Comparison of ENCODE assay signal across 8 cellular contexts in the genomic region with DNA sequence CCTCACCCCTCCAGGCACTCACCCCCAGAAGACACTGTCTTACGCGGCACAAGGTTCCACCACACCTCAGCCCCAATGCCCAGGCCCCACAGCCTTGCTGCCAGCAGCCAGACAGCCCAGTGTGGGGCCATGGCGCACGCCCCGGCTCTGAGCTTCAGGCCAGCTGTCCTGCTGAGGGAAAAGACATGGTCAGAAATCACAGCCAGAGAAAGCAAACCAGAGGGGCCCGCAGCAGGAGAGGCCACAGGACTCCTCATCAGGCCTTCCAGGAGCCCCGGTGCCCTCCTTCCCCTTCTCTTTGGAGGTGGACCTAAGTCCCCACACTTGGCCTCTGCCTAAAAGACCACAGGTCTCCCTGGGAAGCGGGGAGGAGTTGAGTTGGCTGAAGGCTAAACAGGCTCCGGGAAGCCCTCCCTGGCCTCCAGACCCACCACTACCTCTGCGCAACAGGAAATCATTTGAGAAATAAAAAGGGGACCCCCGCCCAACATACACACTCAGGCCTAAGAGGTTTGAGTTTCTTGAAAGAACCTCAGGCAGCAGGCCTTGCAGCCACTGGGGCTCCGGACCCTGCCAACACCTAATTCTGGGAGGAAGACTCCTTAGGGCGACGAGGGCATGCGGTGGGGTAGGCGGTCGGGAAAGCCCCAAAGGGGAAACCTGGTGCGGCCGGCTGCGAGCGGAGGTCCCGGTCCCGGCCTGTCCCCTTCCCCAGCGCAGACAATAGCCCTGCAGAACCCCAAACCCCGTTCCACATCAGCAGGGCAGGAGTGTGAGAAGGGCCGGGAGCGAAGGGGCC. TPM values are rescaled to one million over a fixed set of nuclear protein-coding genes. Genes with fewer than 3 reads are reported as not detected.
DNase-seq lines count a peak whose midpoint lies in the region; ATAC-seq and TF ChIP-seq lines count a peak whose summit lies in the region.

No MANE protein-coding gene starts in this region.

- in situ Hi-C loops in GM13976 (cut with MboI; ENCODE audit: low sequenced_read_pairs, unreplicated experiment), result no loop called here

- H3K36me3 Mint-ChIP-seq in activated naive CD4-positive, alpha-beta T cell treated with anti-CD3 and anti-CD28 coated beads, Interleukin-2, amount 50 U/mL, for 24 hours, result no peaks in the 10 kb centered on the region

- intact Hi-C loops in spleen (cut with DNase I; ENCODE audit: low total_unique reads), result no loop called here

- peak overlapping the region; percentile 81 for H3K4me3 Mint-ChIP-seq in activated naive CD4-positive, alpha-beta T cell treated with anti-CD3 and anti-CD28 coated beads, Interleukin-2, amount 50 U/mL, for 24 hours

- DNase-seq in ELR (ENCODE audit: low read depth) (peak; percentile 32), spleen (peak; percentile 81), GM13976 (ENCODE audit: low spot score) (no peak), NCI-H524 (lab: John Stamatoyannopoulos, UW) (no peak)

- ATAC-seq in HG03045 (IDR thresholded peaks at IDR 0.05; ENCODE audit: unreplicated experiment), result peak; percentile 13
- no peak for ATAC-seq in esophagus mucosa

- peak overlapping the region; percentile 95 for H3K9ac ChIP-seq in iPS-18a (ENCODE audit: low read length)

- H3K4me3 ChIP-seq in iPS-18a (ENCODE audit: low read length) (peak overlapping the region; percentile 71), spleen (peak overlapping the region; percentile 55 to 94 (median 83))

- peak overlapping the region; percentile 41 for H3K27ac Mint-ChIP-seq in activated naive CD4-positive, alpha-beta T cell treated with anti-CD3 and anti-CD28 coated beads, Interleukin-2, amount 50 U/mL, for 24 hours

- no peaks in the 10 kb centered on the region for H3K9me3 ChIP-seq in iPS-18a (ENCODE audit: control insufficient read depth, low read depth, low read length)
- no peaks in the 10 kb centered on the region for H3K9me3 ChIP-seq in spleen

- H3K4me1 ChIP-seq in iPS-18a (ENCODE audit: control insufficient read depth, low read depth, low read length) (peaks cover 16% of the 10 kb centered on the region), spleen (peaks cover 18 to 100% (median 85%) of the 10 kb centered on the region in 6 donors)

- H3K4me1 Mint-ChIP-seq in activated naive CD4-positive, alpha-beta T cell treated with anti-CD3 and anti-CD28 coated beads, Interleukin-2, amount 50 U/mL, for 24 hours, result peaks cover 38% of the 10 kb centered on the region

- no peak for TF ChIP-seq CTCF in spleen (IDR thresholded peaks at IDR 0.05 in 8 of 11, conservative IDR thresholded peaks at IDR 0.05 in 3 of 11)
- no peak for TF ChIP-seq CTCF in GM13976 (IDR thresholded peaks at IDR 0.05; ENCODE audit: borderline replicate concordance, control extremely low read depth, extremely low read depth, insufficient read depth, missing control alignments)

- H3K9me3 Mint-ChIP-seq in activated naive CD4-positive, alpha-beta T cell treated with anti-CD3 and anti-CD28 coated beads, Interleukin-2, amount 50 U/mL, for 24 hours, result no peaks in the 10 kb centered on the region

- WGBS in spleen, 5 donors, result 9 to 16% (median 12%) methylated on average over 17 to 27 of the region's 27 CpGs

- H3K27ac ChIP-seq in iPS-18a (ENCODE audit: low read length) (peak overlapping the region; percentile 91), spleen (peak overlapping the region; percentile 89 to 98 (median 95))

- H3K27me3 Mint-ChIP-seq in activated naive CD4-positive, alpha-beta T cell treated with anti-CD3 and anti-CD28 coated beads, Interleukin-2, amount 50 U/mL, for 24 hours, result no peaks in the 10 kb centered on the region

- no peak for TF ChIP-seq POLR2A in spleen (IDR thresholded peaks at IDR 0.05)

- peaks cover 42% of the 10 kb centered on the region for H3K36me3 ChIP-seq in iPS-18a (ENCODE audit: control insufficient read depth, low read depth, low read length)
- peaks cover 0 to 48% (median 32%) of the 10 kb centered on the region in 6 donors for H3K36me3 ChIP-seq in spleen

- H3K27me3 ChIP-seq in iPS-18a (ENCODE audit: control insufficient read depth, insufficient read depth, low read length) (peaks cover 9% of the 10 kb centered on the region), spleen (replicated peaks in 1 of 7) (peaks cover 0 to 64% (median 17%) of the 10 kb centered on the region in 7 donors)

RNA-seq across cellular contexts. Expression of a gene that starts 1.9 kb away (rescaled TPM):
- total RNA-seq in spleen (100 to 1,000 TPM in 2 of 7 donors, 10 to 100 TPM in 5; 59.7 to 205 (median 70.3) TPM), esophagus mucosa (14.9 TPM)
- polyA plus RNA-seq in spleen, result 10 to 100 TPM in 2 of 3 donors, 1 to 10 TPM in 1; 6.1 to 37.2 (median 16.5) TPM

RNA-seq across cellular contexts. Expression of a gene that starts 10.1 kb away (rescaled TPM):
- 10 to 100 TPM; 13.6 to 32.2 (median 22.5) TPM for total RNA-seq in spleen
- 10 to 100 TPM; 13.7 to 17.7 (median 15.8) TPM for polyA plus RNA-seq in spleen
- 7.8 TPM for total RNA-seq in esophagus mucosa

RNA-seq across cellular contexts. Expression of a gene that starts 24.1 kb away (rescaled TPM):
- 10 to 100 TPM in 3 of 7 donors, 1 to 10 TPM in 4; 4.6 to 19.8 (median 9.3) TPM for total RNA-seq in spleen
- polyA plus RNA-seq in spleen, result 1 to 10 TPM; 2.4 to 4.9 (median 3.9) TPM
- 1.8 TPM for total RNA-seq in esophagus mucosa

RNA-seq across cellular contexts. Expression of a gene that starts 51.9 kb away (rescaled TPM):
- total RNA-seq in spleen (10 to 100 TPM; 20.7 to 37.8 (median 25.6) TPM), esophagus mucosa (6.1 TPM)
- 1 to 10 TPM; 3.7 to 7.8 (median 3.7) TPM for polyA plus RNA-seq in spleen

Comparison
In these comparisons a context has a peak if more than half of its experiments do, and no peak if none do; other contexts are left out.
1. DNase-seq: peak in ELR (single experiment) and spleen (single experiment); none in GM13976 (single experiment) and NCI-H524 (0 of 2).